Comparison of ENCODE assay signal across 1 cellular context in the genomic region with DNA sequence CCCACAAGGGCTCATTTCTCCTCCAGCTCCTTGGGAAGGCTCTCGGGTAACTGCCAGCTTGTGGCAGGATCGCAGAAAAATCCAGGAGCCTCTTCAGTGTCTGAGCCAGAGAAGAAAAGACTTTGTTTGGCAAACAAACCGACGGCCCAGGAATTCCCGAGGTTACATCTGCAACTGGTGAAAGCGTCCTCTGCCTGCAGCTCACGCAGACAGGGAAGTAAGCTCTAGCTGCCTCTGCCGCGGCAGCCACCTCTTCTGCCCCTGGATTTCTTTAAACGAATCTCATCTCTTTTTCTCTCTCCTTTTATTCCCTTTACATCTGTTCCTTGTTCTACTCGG.
TF ChIP-seq lines count a peak whose summit lies in the region.

No MANE protein-coding gene starts in this region.

TF ChIP-seq in H1, 55 proteins besides CTCF, POLR2A, EP300 and RAD21 (continued from another document):
- no peak for TF ChIP-seq HDAC6 (IDR thresholded peaks at IDR 0.05; ENCODE audit: low read depth, low read length)
